In genomic region chr6:152161501-152161900, GRCh38 we compare ENCODE assay signal across 8 cellular contexts.
A peak's percentile ranks its signal among the peaks of the same experiment; 100 is the strongest.
DNase-seq lines count a peak whose midpoint lies in the region; ATAC-seq and TF ChIP-seq lines count a peak whose summit lies in the region.

No MANE protein-coding gene starts in this region.

- no peak for DNase-seq in activated T-cell treated with anti-CD3 and anti-CD28 coated beads, Interleukin-2, amount 50 U/mL, for 4 hours
- no peak for DNase-seq in activated T-cell treated with anti-CD3 and anti-CD28 coated beads, Interleukin-2, amount 50 U/mL, for 1 hour
- DNase-seq in choroid plexus epithelial cell (ENCODE audit: low read depth) (peak; percentile 85), cerebellar nuclear complex (lab: John Stamatoyannopoulos, UW) (no peak), AG20443 (ENCODE audit: low spot score) (no peak), NCI-H2171 treated with DMSO at 0.1 percent for 48 hours (lab: John Stamatoyannopoulos, UW) (no peak)
- DNase-seq in stimulated activated naive B cell treated with anti-CD40 and anti-IgM and Interleukin-4, amounts not matched to agents 10 μg/mL and 1 μg/mL and 100 μg/mL, for 72 hours, result no peak

- H3K27me3 Mint-ChIP-seq in activated T-cell treated with anti-CD3 and anti-CD28 coated beads, Interleukin-2, amount 50 U/mL, for 4 hours (ENCODE audit: low read depth), result no peaks in the 10 kb centered on the region
- no peaks in the 10 kb centered on the region for H3K27me3 Mint-ChIP-seq in stimulated activated naive B cell treated with anti-CD40 and anti-IgM and Interleukin-4, amounts not matched to agents 10 μg/mL and 1 μg/mL and 100 μg/mL, for 72 hours

- H3K27ac Mint-ChIP-seq in stimulated activated naive B cell treated with anti-CD40 and anti-IgM and Interleukin-4, amounts not matched to agents 10 μg/mL and 1 μg/mL and 100 μg/mL, for 72 hours, result peak overlapping the region; percentile 60

- peak; percentile 74 to 80 for ATAC-seq in activated T-cell treated with anti-CD3 and anti-CD28 coated beads, Interleukin-2, amount 50 U/mL, for 4 hours
- ATAC-seq in HG03378 (IDR thresholded peaks at IDR 0.05; ENCODE audit: unreplicated experiment), result peak; percentile 59
- peak; percentile 46 to 58 for ATAC-seq in stimulated activated naive B cell treated with anti-CD40 and anti-IgM and Interleukin-4, amounts not matched to agents 10 μg/mL and 1 μg/mL and 100 μg/mL, for 72 hours (replicated peaks)

- no peak for TF ChIP-seq CTCF in choroid plexus epithelial cell (conservative IDR thresholded peaks at IDR 0.05; ENCODE audit: low read depth, low read length)

- H3K9me3 Mint-ChIP-seq in activated T-cell treated with anti-CD3 and anti-CD28 coated beads, Interleukin-2, amount 50 U/mL, for 4 hours, result no peaks in the 10 kb centered on the region
- H3K9me3 Mint-ChIP-seq in stimulated activated naive B cell treated with anti-CD40 and anti-IgM and Interleukin-4, amounts not matched to agents 10 μg/mL and 1 μg/mL and 100 μg/mL, for 72 hours, result no peaks in the 10 kb centered on the region

- H3K4me3 ChIP-seq in choroid plexus epithelial cell (ENCODE audit: low read depth, low read length), result no peak overlapping the region

- no peak overlapping the region for H3K4me3 Mint-ChIP-seq in activated T-cell treated with anti-CD3 and anti-CD28 coated beads, Interleukin-2, amount 50 U/mL, for 4 hours
- peak overlapping the region in 1 of 2 donors; percentile 7 for H3K4me3 Mint-ChIP-seq in stimulated activated naive B cell treated with anti-CD40 and anti-IgM and Interleukin-4, amounts not matched to agents 10 μg/mL and 1 μg/mL and 100 μg/mL, for 72 hours

- H3K36me3 Mint-ChIP-seq in activated T-cell treated with anti-CD3 and anti-CD28 coated beads, Interleukin-2, amount 50 U/mL, for 4 hours (ENCODE audit: insufficient read depth), result peaks cover 38% of the 10 kb centered on the region
- peaks cover 22 to 35% of the 10 kb centered on the region in 2 donors for H3K36me3 Mint-ChIP-seq in stimulated activated naive B cell treated with anti-CD40 and anti-IgM and Interleukin-4, amounts not matched to agents 10 μg/mL and 1 μg/mL and 100 μg/mL, for 72 hours

- H3K4me1 Mint-ChIP-seq in activated T-cell treated with anti-CD3 and anti-CD28 coated beads, Interleukin-2, amount 50 U/mL, for 4 hours (ENCODE audit: low read depth), result peaks cover 28% of the 10 kb centered on the region
- H3K4me1 Mint-ChIP-seq in stimulated activated naive B cell treated with anti-CD40 and anti-IgM and Interleukin-4, amounts not matched to agents 10 μg/mL and 1 μg/mL and 100 μg/mL, for 72 hours, result peaks cover 25 to 37% of the 10 kb centered on the region in 2 donors
